In genomic region chr3:63654931-63655330, GRCh38 we compare ENCODE assay signal across 19 cellular contexts. TPM values are rescaled to one million over a fixed set of nuclear protein-coding genes. Genes with fewer than 3 reads are reported as not detected.
DNase-seq lines count a peak whose midpoint lies in the region; ATAC-seq and TF ChIP-seq lines count a peak whose summit lies in the region.
"Had no signal": no experiment of that assay in that cellular context is flagged by ENCODE, and none has a peak within 500 bp of the region (broad histone marks: within the 10 kb centered on the region; RNA-seq: fewer than 3 reads in every experiment).

No MANE protein-coding gene starts in this region.

- no peak overlapping the region for H2AFZ ChIP-seq in osteoblast (ENCODE audit: low read length)
- H2AFZ ChIP-seq: PC-9 had no signal

- H3K27ac Mint-ChIP-seq in HFFc6 = peak overlapping the region; percentile 78
- H3K27ac Mint-ChIP-seq: CD8-positive, alpha-beta T cell had no signal

- H3K27me3 Mint-ChIP-seq in HFFc6 (ENCODE audit: insufficient read depth) = no peaks in the 10 kb centered on the region; the same call in 1 of the 2 replicates

- H4K20me1 ChIP-seq in osteoblast (ENCODE audit: insufficient read depth, low read length) = no peaks in the 10 kb centered on the region

- H3K27me3 ChIP-seq in osteoblast (ENCODE audit: insufficient read depth, low read length) = no peaks in the 10 kb centered on the region

- peak overlapping the region; percentile 15 for H3K4me2 ChIP-seq in osteoblast (ENCODE audit: insufficient read depth, low read length)
- H3K4me2 ChIP-seq: KMS-11, PC-9, SK-N-SH had no signal

- H3K4me3 ChIP-seq in osteoblast (ENCODE audit: insufficient read depth, low read length) = no peak overlapping the region
- H3K4me3 ChIP-seq: GM12878, PC-9 had no signal

- no peaks in the 10 kb centered on the region for H3K9me3 Mint-ChIP-seq in HFFc6
- H3K9me3 Mint-ChIP-seq: CD8-positive, alpha-beta T cell had no signal

- ATAC-seq in HG03342 (IDR thresholded peaks at IDR 0.05; ENCODE audit: unreplicated experiment) = no peak
- ATAC-seq: CD8-positive, alpha-beta T cell; GM12878; Right ventricle myocardium inferior had no signal

- H3K36me3 Mint-ChIP-seq in HFFc6 (ENCODE audit: low read depth) = no peaks in the 10 kb centered on the region
- H3K36me3 Mint-ChIP-seq: CD8-positive, alpha-beta T cell had no signal

- TF ChIP-seq CTCF in HFFc6 (IDR thresholded peaks at IDR 0.05) (no peak), osteoblast (IDR thresholded peaks at IDR 0.05; ENCODE audit: extremely low read depth, low read depth, low read length) (no peak)

- H3K4me1 ChIP-seq in osteoblast (ENCODE audit: insufficient read depth, low read length) = peaks cover 28% of the 10 kb centered on the region

- H3K4me3 Mint-ChIP-seq in HFFc6 = no peak overlapping the region
- H3K4me3 Mint-ChIP-seq: CD8-positive, alpha-beta T cell had no signal

- no peaks in the 10 kb centered on the region for H3K36me3 ChIP-seq in osteoblast (ENCODE audit: insufficient read depth, low read length)

- H3K79me2 ChIP-seq in osteoblast (ENCODE audit: insufficient read depth, low read length) = no peaks in the 10 kb centered on the region

- H3K9me3 ChIP-seq in osteoblast (ENCODE audit: low read depth, low read length) = no peaks in the 10 kb centered on the region
- H3K9me3 ChIP-seq: SK-N-SH had no signal

- peak overlapping the region; percentile 88 for H3K27ac ChIP-seq in osteoblast (ENCODE audit: low read depth, low read length)
- H3K27ac ChIP-seq: KMS-11, PC-9 had no signal

- H3K4me1 Mint-ChIP-seq in HFFc6 (ENCODE audit: low read depth) = peaks cover 47% of the 10 kb centered on the region

- peak; percentile 21 for DNase-seq in DMS53 treated with DMSO at 0.1 percent for 48 hours (lab: John Stamatoyannopoulos, UW; ENCODE audit: unreplicated experiment)
- DNase-seq in HFFc6 = no peak
- DNase-seq in astrocyte of the hippocampus (ENCODE audit: low read depth, low spot score) = peak; percentile 28
- DNase-seq in osteoblast (ENCODE audit: insufficient read length, low spot score, missing footprints) = no peak
- no peak for DNase-seq in NCI-H1930 (lab: John Stamatoyannopoulos, UW)
- no peak for DNase-seq in activated CD4-positive, alpha-beta T cell treated with anti-CD3 and anti-CD28 coated beads for 48 hours
- DNase-seq: CD8-positive, alpha-beta T cell; NCI-H1092 treated with DMSO at 0.1 percent for 48 hours; NCI-H187 treated with DMSO at 0.1 percent for 48 hours; NCI-H526 treated with DMSO at 0.1 percent for 48 hours; PC-9; SK-N-SH had no signal

RNA-seq across cellular contexts. Expression of gene SNTN, which starts 2.5 kb away (rescaled TPM):
- not detected for total RNA-seq in HFFc6 (2021; fragmentation: NEBNext Ultra II Directional; extraction: Animal tissue kit (Norgen Biotek cat#: 25700))
- total RNA-seq in osteoblast = not detected in 2 replicates
- total RNA-seq: CD8-positive, alpha-beta T cell; Daoy; GM12878; MCF 10A; PC-9; Right ventricle myocardium inferior; T-helper 1 cell treated with Interleukin-12 subunit alpha and Interleukin-12 subunit beta and Interleukin-4 antibody, amounts not matched to agents 30 ng/mL and 1 ng/mL, for 36 hours had no signal

Comparison
In these comparisons a context has a peak if more than half of its experiments do, and no peak if none do; other contexts are left out.
1. DNase-seq: peak in DMS53 treated with DMSO at 0.1 percent for 48 hours (single experiment) and astrocyte of the hippocampus (single experiment); none in HFFc6 (single experiment), osteoblast (single experiment), NCI-H1930 (0 of 2) and activated CD4-positive, alpha-beta T cell treated with anti-CD3 and anti-CD28 coated beads for 48 hours (single experiment).